16 cellular contexts compared by ENCODE assay signal in genomic region chr2:149906871-149907270, GRCh38.
DNase-seq lines count a peak whose midpoint lies in the region; ATAC-seq and TF ChIP-seq lines count a peak whose summit lies in the region.
"Had no signal": no experiment of that assay in that cellular context is flagged by ENCODE, and none has a peak within 500 bp of the region (broad histone marks: within the 10 kb centered on the region; RNA-seq: fewer than 3 reads in every experiment).

No MANE protein-coding gene starts in this region.

- no peak for TF ChIP-seq CTCF in GM23338 (conservative IDR thresholded peaks at IDR 0.05; ENCODE audit: low read depth in 2 of 2)
- no peak for TF ChIP-seq CTCF in choroid plexus epithelial cell (conservative IDR thresholded peaks at IDR 0.05; ENCODE audit: low read depth, low read length)
- TF ChIP-seq CTCF in neural cell (IDR thresholded peaks at IDR 0.05; ENCODE audit: poor library complexity, severe bottlenecking): no peak
- TF ChIP-seq CTCF in CD8-positive, alpha-beta T cell (IDR thresholded peaks at IDR 0.05): no peak
- no peak for TF ChIP-seq CTCF in CD14-positive monocyte (IDR thresholded peaks at IDR 0.05)

- H3K27ac Mint-ChIP-seq in GM23338 (no peak overlapping the region), CD14-positive monocyte (no peak overlapping the region)
- H3K27ac Mint-ChIP-seq in CD8-positive, alpha-beta T cell: no peak overlapping the region
- H3K27ac Mint-ChIP-seq: B cell; CD4-positive, alpha-beta memory T cell had no signal

- H3K4me1 Mint-ChIP-seq in GM23338: 0 out of 3 replicates have a peak, but pooled peaks cover 4% of the 10 kb centered on the region
- H3K4me1 Mint-ChIP-seq in CD8-positive, alpha-beta T cell (ENCODE audit: low read depth): no peaks in the 10 kb centered on the region
- H3K4me1 Mint-ChIP-seq in CD14-positive monocyte: no peaks in the 10 kb centered on the region
- H3K4me1 Mint-ChIP-seq: B cell; CD4-positive, alpha-beta memory T cell had no signal

- CTCF ChIA-PET in CD8-positive, alpha-beta T cell (lab: Charles Lee): no interaction called here

- H3K9ac ChIP-seq in neural cell (ENCODE audit: low read length): no peak overlapping the region

- H2AFZ ChIP-seq in GM23338: no peak overlapping the region
- peak overlapping the region; percentile 16 for H2AFZ ChIP-seq in neural cell (ENCODE audit: low read depth, low read length)

- TF ChIP-seq EP300 in neural cell (conservative IDR thresholded peaks at IDR 0.05; ENCODE audit: poor library complexity, severe bottlenecking): no peak

- peak; percentile 5 for DNase-seq in GM23338 (ENCODE audit: low spot score)
- DNase-seq in choroid plexus epithelial cell (ENCODE audit: low read depth): peak; percentile 7
- DNase-seq in retina: peak; percentile 34
- DNase-seq in CD8-positive, alpha-beta T cell: no peak
- no peak for DNase-seq in CD14-positive monocyte (ENCODE audit: low spot score)
- no peak for DNase-seq in mesenteric fat pad (ENCODE audit: low spot score)
- DNase-seq: C1 segment of cervical spinal cord; CD4-positive, alpha-beta memory T cell; COR-L47; DMS53; H7 had no signal

- H3K9me3 ChIP-seq in neural cell (ENCODE audit: low read length): no peaks in the 10 kb centered on the region
- no peaks in the 10 kb centered on the region for H3K9me3 ChIP-seq in CD8-positive, alpha-beta T cell (ENCODE audit: low read length)

- ATAC-seq in GM23338 (no peak), HG03159 (IDR thresholded peaks at IDR 0.05; ENCODE audit: unreplicated experiment) (no peak)
- ATAC-seq in CD8-positive, alpha-beta T cell: no peak
- ATAC-seq: GM12878, HepG2 had no signal

- H3K4me3 ChIP-seq in GM23338: no peak overlapping the region
- H3K4me3 ChIP-seq in choroid plexus epithelial cell (ENCODE audit: low read depth, low read length): no peak overlapping the region
- peak overlapping the region; percentile 19 for H3K4me3 ChIP-seq in neural cell (ENCODE audit: low read length)
- H3K4me3 ChIP-seq in CD8-positive, alpha-beta T cell (ENCODE audit: low read depth, low read length): no peak overlapping the region
- H3K4me3 ChIP-seq: GM12878 had no signal

- TF ChIP-seq RAD21 in neural cell (conservative IDR thresholded peaks at IDR 0.05): no peak

- H3K36me3 Mint-ChIP-seq in GM23338 (ENCODE audit: low read depth): no peaks in the 10 kb centered on the region
- no peaks in the 10 kb centered on the region for H3K36me3 Mint-ChIP-seq in CD8-positive, alpha-beta T cell
- H3K36me3 Mint-ChIP-seq in CD14-positive monocyte: no peaks in the 10 kb centered on the region
- H3K36me3 Mint-ChIP-seq: CD4-positive, alpha-beta memory T cell had no signal

- no peaks in the 10 kb centered on the region for H3K4me1 ChIP-seq in GM23338 (ENCODE audit: insufficient read depth)
- no peaks in the 10 kb centered on the region for H3K4me1 ChIP-seq in CD8-positive, alpha-beta T cell (ENCODE audit: insufficient read depth, low read length)

- H3K79me2 ChIP-seq in GM23338 (replicated peaks; ENCODE audit: insufficient read depth) (no peaks in the 10 kb centered on the region), neural cell (replicated peaks; ENCODE audit: insufficient read depth, low read length) (no peaks in the 10 kb centered on the region)

- H3K27ac ChIP-seq in GM23338 (ENCODE audit: low read depth) (no peak overlapping the region), neural cell (ENCODE audit: low read length) (no peak overlapping the region)
- H3K27ac ChIP-seq in CD8-positive, alpha-beta T cell (ENCODE audit: low read depth, low read length): no peak overlapping the region

- H3K9me2 ChIP-seq in GM23338 (ENCODE audit: insufficient read depth) (peaks cover 3% of the 10 kb centered on the region; the same call in 1 of the 2 replicates), neural cell (ENCODE audit: insufficient read depth, low read length) (no peaks in the 10 kb centered on the region)

- H3K27me3 ChIP-seq in GM23338 (ENCODE audit: insufficient read depth) (no peaks in the 10 kb centered on the region), neural cell (ENCODE audit: insufficient read depth, low read depth, low read length) (no peaks in the 10 kb centered on the region)
- H3K27me3 ChIP-seq in CD8-positive, alpha-beta T cell (ENCODE audit: insufficient read depth, low read length): no peaks in the 10 kb centered on the region

- H3K4me2 ChIP-seq in GM23338 (no peak overlapping the region), neural cell (ENCODE audit: low read length) (no peak overlapping the region)

- H3K27me3 Mint-ChIP-seq in GM23338 (ENCODE audit: insufficient read depth, low read depth, poor library complexity) (no peaks in the 10 kb centered on the region), CD14-positive monocyte (ENCODE audit: low read depth in 3 of 3) (no peaks in the 10 kb centered on the region)
- no peaks in the 10 kb centered on the region for H3K27me3 Mint-ChIP-seq in CD8-positive, alpha-beta T cell (ENCODE audit: low read depth)
- H3K27me3 Mint-ChIP-seq: B cell; CD4-positive, alpha-beta memory T cell had no signal

- intact Hi-C loops in CD8-positive, alpha-beta T cell (cut with DNase I, micrococcal nuclease): no loop called here
- intact Hi-C loops in CD14-positive monocyte (cut with micrococcal nuclease): no loop called here

- H3K36me3 ChIP-seq in GM23338 (ENCODE audit: insufficient read depth) (no peaks in the 10 kb centered on the region), neural cell (ENCODE audit: insufficient read depth, low read length) (no peaks in the 10 kb centered on the region)
- no peaks in the 10 kb centered on the region for H3K36me3 ChIP-seq in CD8-positive, alpha-beta T cell (ENCODE audit: insufficient read depth, low read length)

- H3K9me3 Mint-ChIP-seq in GM23338 (no peaks in the 10 kb centered on the region), CD14-positive monocyte (peaks cover 0 to 19% (median 4%) of the 10 kb centered on the region in 7 donors)
- no peaks in the 10 kb centered on the region for H3K9me3 Mint-ChIP-seq in CD8-positive, alpha-beta T cell

- no peaks in the 10 kb centered on the region for H4K20me1 ChIP-seq in GM23338 (replicated peaks; ENCODE audit: insufficient read depth)
- no peaks in the 10 kb centered on the region for H4K20me1 ChIP-seq in neural cell (ENCODE audit: insufficient read depth)

- H3F3A ChIP-seq in GM23338 (replicated peaks; ENCODE audit: low read depth) (no peaks in the 10 kb centered on the region), neural cell (ENCODE audit: insufficient read depth, low read length, poor library complexity, severe bottlenecking) (no peaks in the 10 kb centered on the region)

- POLR2A ChIA-PET in CD8-positive, alpha-beta T cell (lab: Charles Lee): no interaction called here

- H3K4me3 Mint-ChIP-seq in GM23338 (no peak overlapping the region), CD14-positive monocyte (no peak overlapping the region)
- H3K4me3 Mint-ChIP-seq in CD8-positive, alpha-beta T cell: no peak overlapping the region
- H3K4me3 Mint-ChIP-seq: B cell; CD4-positive, alpha-beta memory T cell had no signal

TF ChIP-seq in GM23338, 12 proteins besides CTCF, POLR2A, EP300 and RAD21 (continues in another document):
- TF ChIP-seq ZNF114 (CRISPR knock-in tag; IDR thresholded peaks at IDR 0.05): no peak

TF ChIP-seq in neural cell, 6 proteins besides CTCF, POLR2A, EP300 and RAD21:
- TF ChIP-seq POLR2AphosphoS5 (IDR thresholded peaks at IDR 0.05): no peak
- TF ChIP-seq MXI1 (conservative IDR thresholded peaks at IDR 0.05; ENCODE audit: poor library complexity, severe bottlenecking): no peak
- no peak for TF ChIP-seq TAF1 (IDR thresholded peaks at IDR 0.05; ENCODE audit: low read depth)
- no peak for TF ChIP-seq SMC3 (conservative IDR thresholded peaks at IDR 0.05; ENCODE audit: poor library complexity)
- TF ChIP-seq EZH2 (IDR thresholded peaks at IDR 0.05; ENCODE audit: borderline replicate concordance, insufficient read depth, low read length, poor library complexity, severe bottlenecking): no peak
- TF ChIP-seq REST (IDR thresholded peaks at IDR 0.05; ENCODE audit: borderline replicate concordance): no peak
TF ChIP-seq in neural cell: peak in this region for 0.

Comparison
In these comparisons a context has a peak if more than half of its experiments do, and no peak if none do; other contexts are left out.
1. DNase-seq: peak in GM23338 (single experiment), choroid plexus epithelial cell (single experiment) and retina (single experiment); none in CD8-positive, alpha-beta T cell (0 of 7), CD14-positive monocyte (single experiment) and mesenteric fat pad (single experiment).